Comparison of ENCODE assay signal across 21 cellular contexts in genomic region chr7:73431041-73431835, GRCh38. TPM values are rescaled to one million over a fixed set of nuclear protein-coding genes. Genes with fewer than 3 reads are reported as not detected.
A peak's percentile ranks its signal among the peaks of the same experiment; 100 is the strongest.
DNase-seq lines count a peak whose midpoint lies in the region; ATAC-seq, FAIRE-seq and TF ChIP-seq lines count a peak whose summit lies in the region.
"Had no signal": no experiment of that assay in that cellular context is flagged by ENCODE, and none has a peak within 500 bp of the region (broad histone marks: within the 10 kb centered on the region; RNA-seq: fewer than 3 reads in every experiment).

No MANE protein-coding gene starts in this region.

- peaks cover 0 to 2% of the 10 kb centered on the region in 2 donors for H3K4me1 ChIP-seq in kidney (ENCODE audit: control insufficient read depth in 1 of 2, insufficient read depth in 1 of 2, low read depth in 1 of 2, low read length in 2 of 2)

- peaks cover 4% of the 10 kb centered on the region for H3K27me3 Mint-ChIP-seq in activated T-cell treated with anti-CD3 and anti-CD28 coated beads, Interleukin-2, amount 50 U/mL, for 4 hours (ENCODE audit: low read depth)
- no peaks in the 10 kb centered on the region for H3K27me3 Mint-ChIP-seq in activated T-helper 17 cell treated with anti-CD3 and anti-CD28 coated beads, Interleukin-2, amount 50 U/mL, for 72 hours

- peak overlapping the region; percentile 33; the same call in 1 of the 2 replicates for H3K27ac ChIP-seq in RWPE1
- no peak overlapping the region for H3K27ac ChIP-seq in kidney (ENCODE audit: low read depth in 2 of 2, low read length in 2 of 2)
- H3K27ac ChIP-seq: BLaER1, right atrium auricular region had no signal

- peak overlapping the region; percentile 52 for H3K4me3 Mint-ChIP-seq in activated T-cell treated with anti-CD3 and anti-CD28 coated beads, Interleukin-2, amount 50 U/mL, for 4 hours
- peak overlapping the region; percentile 62 for H3K4me3 Mint-ChIP-seq in stimulated activated effector memory CD8-positive, alpha-beta T cell treated with anti-CD3 and anti-CD28 coated beads, Interleukin-12 subunit alpha, Interleukin-12 subunit beta, amount 100 ng/mL, for 72 hours
- H3K4me3 Mint-ChIP-seq in activated T-helper 17 cell treated with anti-CD3 and anti-CD28 coated beads, Interleukin-2, amount 50 U/mL, for 72 hours = no peak overlapping the region
- H3K4me3 Mint-ChIP-seq: activated CD4-positive, alpha-beta T cell treated with anti-CD3 and anti-CD28 coated beads, Interleukin-2, amount 10 ng/mL, durations not matched to agents 7 days and 5 days; activated CD8-positive, alpha-beta memory T cell treated with anti-CD3 and anti-CD28 coated beads, Interleukin-2, amount 10 ng/mL, durations not matched to agents 7 days and 5 days; activated naive CD8-positive, alpha-beta T cell treated with anti-CD3 and anti-CD28 coated beads, Interleukin-2, amount 10 ng/mL, durations not matched to agents 7 days and 5 days had no signal

- POLR2A ChIA-PET in RWPE1 (lab: Yijun Ruan, JAX; ENCODE audit: low non-redundant PET) = no interaction called here

- no peak overlapping the region for H3K4me3 ChIP-seq in kidney (ENCODE audit: low read length in 2 of 2)
- H3K4me3 ChIP-seq: BLaER1, right atrium auricular region had no signal

- intact Hi-C loops in kidney (cut with DNase I) = no loop called here

- CTCF ChIA-PET in RWPE1 (lab: Yijun Ruan, JAX) = interaction anchor here (1.1 kb wide), 1 partner anchor 21 kb away, joined by 3 read pairs; no protein-coding TSS in a partner anchor

- H3K9me3 ChIP-seq in kidney (ENCODE audit: control insufficient read depth in 1 of 2, low read length in 2 of 2) = no peaks in the 10 kb centered on the region
- H3K9me3 ChIP-seq: BLaER1, right atrium auricular region had no signal

- no peak overlapping the region for H3K9ac ChIP-seq in kidney (ENCODE audit: low read length in 2 of 2)
- H3K9ac ChIP-seq: BLaER1 had no signal

- no peaks in the 10 kb centered on the region for H3K9me3 Mint-ChIP-seq in activated T-cell treated with anti-CD3 and anti-CD28 coated beads, Interleukin-2, amount 50 U/mL, for 4 hours
- no peaks in the 10 kb centered on the region for H3K9me3 Mint-ChIP-seq in stimulated activated effector memory CD8-positive, alpha-beta T cell treated with anti-CD3 and anti-CD28 coated beads, Interleukin-12 subunit alpha, Interleukin-12 subunit beta, amount 100 ng/mL, for 72 hours
- H3K9me3 Mint-ChIP-seq in activated T-helper 17 cell treated with anti-CD3 and anti-CD28 coated beads, Interleukin-2, amount 50 U/mL, for 72 hours = no peaks in the 10 kb centered on the region
- H3K9me3 Mint-ChIP-seq: activated CD4-positive, alpha-beta T cell treated with anti-CD3 and anti-CD28 coated beads, Interleukin-2, amount 10 ng/mL, durations not matched to agents 7 days and 5 days had no signal

- H3K36me3 Mint-ChIP-seq in activated T-cell treated with anti-CD3 and anti-CD28 coated beads, Interleukin-2, amount 50 U/mL, for 4 hours (ENCODE audit: insufficient read depth) = no peaks in the 10 kb centered on the region
- no peaks in the 10 kb centered on the region for H3K36me3 Mint-ChIP-seq in stimulated activated effector memory CD8-positive, alpha-beta T cell treated with anti-CD3 and anti-CD28 coated beads, Interleukin-12 subunit alpha, Interleukin-12 subunit beta, amount 100 ng/mL, for 72 hours
- no peaks in the 10 kb centered on the region for H3K36me3 Mint-ChIP-seq in activated T-helper 17 cell treated with anti-CD3 and anti-CD28 coated beads, Interleukin-2, amount 50 U/mL, for 72 hours (ENCODE audit: low read depth)
- H3K36me3 Mint-ChIP-seq: activated CD8-positive, alpha-beta memory T cell treated with anti-CD3 and anti-CD28 coated beads, Interleukin-2, amount 10 ng/mL, durations not matched to agents 7 days and 5 days; activated naive CD8-positive, alpha-beta T cell treated with anti-CD3 and anti-CD28 coated beads, Interleukin-2, amount 10 ng/mL, durations not matched to agents 7 days and 5 days had no signal

- no peak for ATAC-seq in activated T-cell treated with anti-CD3 and anti-CD28 coated beads, Interleukin-2, amount 50 U/mL, for 4 hours
- ATAC-seq in stimulated activated effector memory CD8-positive, alpha-beta T cell treated with anti-CD3 and anti-CD28 coated beads, Interleukin-12 subunit alpha, Interleukin-12 subunit beta, amount 100 ng/mL, for 72 hours = no peak
- ATAC-seq in activated T-helper 17 cell treated with anti-CD3 and anti-CD28 coated beads, Interleukin-2, amount 50 U/mL, for 72 hours (replicated peaks) = no peak
- ATAC-seq: activated CD8-positive, alpha-beta memory T cell treated with anti-CD3 and anti-CD28 coated beads, Interleukin-2, amount 10 ng/mL, durations not matched to agents 7 days and 5 days; HCT116 had no signal

- no peak for TF ChIP-seq CTCF in RWPE1 (conservative IDR thresholded peaks at IDR 0.05; ENCODE audit: low read depth)
- no peak for TF ChIP-seq CTCF in kidney (IDR thresholded peaks at IDR 0.05; ENCODE audit: borderline replicate concordance, extremely low read depth, insufficient read depth)

- H3K36me3 ChIP-seq in kidney (ENCODE audit: control insufficient read depth in 1 of 2, insufficient read depth in 2 of 2, low read length in 2 of 2) = no peaks in the 10 kb centered on the region
- H3K36me3 ChIP-seq: BLaER1, right atrium auricular region had no signal

- no peak for FAIRE-seq in kidney (lab: Jason Lieb, UNC)
- FAIRE-seq: colon, keratinocyte had no signal

- no peak overlapping the region for H3K27ac Mint-ChIP-seq in stimulated activated effector memory CD8-positive, alpha-beta T cell treated with anti-CD3 and anti-CD28 coated beads, Interleukin-12 subunit alpha, Interleukin-12 subunit beta, amount 100 ng/mL, for 72 hours
- no peak overlapping the region for H3K27ac Mint-ChIP-seq in activated T-helper 17 cell treated with anti-CD3 and anti-CD28 coated beads, Interleukin-2, amount 50 U/mL, for 72 hours
- H3K27ac Mint-ChIP-seq: activated CD4-positive, alpha-beta T cell treated with anti-CD3 and anti-CD28 coated beads, Interleukin-2, amount 10 ng/mL, durations not matched to agents 7 days and 5 days; activated CD8-positive, alpha-beta memory T cell treated with anti-CD3 and anti-CD28 coated beads, Interleukin-2, amount 10 ng/mL, durations not matched to agents 7 days and 5 days; activated naive CD8-positive, alpha-beta T cell treated with anti-CD3 and anti-CD28 coated beads, Interleukin-2, amount 10 ng/mL, durations not matched to agents 7 days and 5 days had no signal

- no peak for DNase-seq in activated T-cell treated with anti-CD3 and anti-CD28 coated beads, Interleukin-2, amount 50 U/mL, for 4 hours
- DNase-seq in activated T-cell treated with anti-CD3 and anti-CD28 coated beads, Interleukin-2, amount 50 U/mL, for 1 hour = no peak
- DNase-seq in RWPE1 (ENCODE audit: low spot score) (no peak), kidney (peak; percentile 57), epidermal melanocyte (ENCODE audit: insufficient read length, low spot score) (no peak)
- no peak for DNase-seq in stimulated activated effector memory CD8-positive, alpha-beta T cell treated with anti-CD3 and anti-CD28 coated beads, Interleukin-12 subunit alpha, Interleukin-12 subunit beta, amount 100 ng/mL, for 72 hours (ENCODE audit: low spot score in 2 of 2)
- DNase-seq in stimulated activated CD4-positive, alpha-beta T cell treated with anti-CD3 and anti-CD28 coated beads, Interleukin-2, amount 100 ng/mL, for 48 hours = no peak
- DNase-seq: activated CD4-positive, alpha-beta T cell treated with anti-CD3 and anti-CD28 coated beads, Interleukin-2, amount 10 ng/mL, durations not matched to agents 7 days and 5 days; activated CD8-positive, alpha-beta memory T cell treated with anti-CD3 and anti-CD28 coated beads, Interleukin-2, amount 10 ng/mL, durations not matched to agents 7 days and 5 days; activated naive CD8-positive, alpha-beta T cell treated with anti-CD3 and anti-CD28 coated beads, Interleukin-2, amount 10 ng/mL, durations not matched to agents 7 days and 5 days; DMS 273 treated with DMSO at 0.1 percent for 48 hours; GDM1; MV-4-11; NCI-H1694 treated with DMSO at 0.1 percent for 48 hours; NCI-H526 treated with DMSO at 0.1 percent for 48 hours had no signal

- peaks cover 3% of the 10 kb centered on the region for H3K4me1 Mint-ChIP-seq in activated T-cell treated with anti-CD3 and anti-CD28 coated beads, Interleukin-2, amount 50 U/mL, for 4 hours (ENCODE audit: low read depth)
- H3K4me1 Mint-ChIP-seq in stimulated activated effector memory CD8-positive, alpha-beta T cell treated with anti-CD3 and anti-CD28 coated beads, Interleukin-12 subunit alpha, Interleukin-12 subunit beta, amount 100 ng/mL, for 72 hours = no peaks in the 10 kb centered on the region
- H3K4me1 Mint-ChIP-seq in activated T-helper 17 cell treated with anti-CD3 and anti-CD28 coated beads, Interleukin-2, amount 50 U/mL, for 72 hours = no peaks in the 10 kb centered on the region
- H3K4me1 Mint-ChIP-seq: activated naive CD8-positive, alpha-beta T cell treated with anti-CD3 and anti-CD28 coated beads, Interleukin-2, amount 10 ng/mL, durations not matched to agents 7 days and 5 days had no signal

RNA-seq across cellular contexts. Expression of gene FZD9, which starts 2.3 kb away (rescaled TPM):
- under 1 TPM; 0.38 to 0.68 (median 0.58) TPM for total RNA-seq in activated T-cell treated with anti-CD3 and anti-CD28 coated beads, Interleukin-2, amount 50 U/mL, for 4 hours
- 0.22 TPM for total RNA-seq in kidney
- not detected for polyA plus RNA-seq in kidney (ENCODE audit: insufficient read depth, low read depth, low replicate concordance)
- not detected for total RNA-seq in activated T-helper 17 cell treated with anti-CD3 and anti-CD28 coated beads, Interleukin-2, amount 50 U/mL, for 72 hours
- total RNA-seq: activated CD4-positive, alpha-beta T cell treated with anti-CD3 and anti-CD28 coated beads, Interleukin-2, amount 10 ng/mL, durations not matched to agents 7 days and 5 days; activated CD8-positive, alpha-beta memory T cell treated with anti-CD3 and anti-CD28 coated beads, Interleukin-2, amount 10 ng/mL, durations not matched to agents 7 days and 5 days had no signal
